Comparison of ENCODE assay signal across 8 cellular contexts in the genomic region with DNA sequence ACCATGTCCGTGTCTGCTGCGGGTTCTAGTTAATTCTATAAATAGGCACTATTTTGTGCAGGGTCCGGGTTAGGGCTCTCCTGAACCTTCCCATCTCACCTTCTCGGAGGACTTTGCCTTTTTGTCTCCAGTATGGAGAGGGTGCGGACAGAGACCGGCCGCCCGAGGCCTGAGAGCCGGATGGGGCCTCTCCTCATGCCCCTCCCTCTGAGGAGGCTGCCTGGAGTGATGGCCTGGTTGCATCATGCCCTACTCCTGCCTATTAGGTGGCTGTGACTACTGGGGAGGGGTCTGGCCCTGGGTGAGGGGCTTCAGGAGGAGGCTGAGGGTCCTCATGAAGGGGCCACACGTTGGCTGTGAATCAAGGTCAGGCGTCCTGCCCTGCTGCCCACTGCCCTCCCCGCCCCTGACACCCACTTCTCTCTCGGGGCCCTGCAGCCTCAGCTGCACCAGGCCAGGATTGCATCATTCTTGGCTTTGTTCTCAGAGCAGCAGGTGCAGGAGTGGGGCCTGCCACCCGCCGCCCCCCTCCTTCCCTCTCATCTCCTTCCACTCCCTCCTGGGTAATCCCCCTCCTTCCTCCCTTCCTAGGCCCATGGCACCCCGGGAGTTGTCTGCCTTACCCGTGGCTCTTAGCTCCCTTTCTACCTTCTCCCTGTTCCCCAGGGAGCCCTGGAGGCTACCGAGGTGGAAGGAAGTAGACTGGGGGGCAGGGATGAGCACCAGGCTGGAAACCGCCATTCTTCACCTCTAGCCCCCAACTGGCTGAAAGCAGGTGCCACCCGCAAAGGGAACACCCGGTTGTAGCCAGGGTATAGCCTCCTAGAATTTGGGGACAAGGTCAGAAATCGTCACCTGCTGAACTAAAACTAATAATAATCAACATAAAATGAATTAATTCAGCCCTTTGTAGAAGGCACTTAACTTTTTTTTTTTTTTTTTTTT. TPM values are rescaled to one million over a fixed set of nuclear protein-coding genes. Genes with fewer than 3 reads are reported as not detected.
DNase-seq lines count a peak whose midpoint lies in the region; ATAC-seq and TF ChIP-seq lines count a peak whose summit lies in the region.

No MANE protein-coding gene starts in this region.

- no peaks in the 10 kb centered on the region for H3K36me3 ChIP-seq in OCI-LY1 (ENCODE audit: insufficient read depth, low read length)
- H3K36me3 ChIP-seq in gastroesophageal sphincter = no peaks in the 10 kb centered on the region

- H3K4me1 Mint-ChIP-seq in chondrocyte (ENCODE audit: low read depth) (peaks cover 40% of the 10 kb centered on the region), nephron progenitor cell (peaks cover 36% of the 10 kb centered on the region)

- H3K9me3 ChIP-seq in OCI-LY1 (ENCODE audit: low read length) (no peaks in the 10 kb centered on the region), gastroesophageal sphincter (no peaks in the 10 kb centered on the region)

- no peaks in the 10 kb centered on the region for H3K79me2 ChIP-seq in OCI-LY1 (ENCODE audit: insufficient read depth, low read length)

- no peaks in the 10 kb centered on the region for H3F3A ChIP-seq in OCI-LY1 (ENCODE audit: insufficient read depth, low read length)

- TF ChIP-seq POLR2A in gastroesophageal sphincter (IDR thresholded peaks at IDR 0.05) = no peak

- 62 to 65% methylated on average over 4 to 5 of the region's 22 CpGs for WGBS in gastroesophageal sphincter (ENCODE audit: low coverage in 1 of 2), 2 donors

- H3K36me3 Mint-ChIP-seq in chondrocyte (ENCODE audit: low read depth) = no peaks in the 10 kb centered on the region
- H3K36me3 Mint-ChIP-seq in nephron progenitor cell (ENCODE audit: low read depth) = no peaks in the 10 kb centered on the region

- H3K27me3 Mint-ChIP-seq in chondrocyte (ENCODE audit: low read depth) (no peaks in the 10 kb centered on the region), nephron progenitor cell (ENCODE audit: low read depth, poor library complexity) (peaks cover 50% of the 10 kb centered on the region)

- no peaks in the 10 kb centered on the region for H4K20me1 ChIP-seq in OCI-LY1 (ENCODE audit: insufficient read depth, low read length)

- peak overlapping the region; percentile 47 for H3K4me2 ChIP-seq in OCI-LY1 (ENCODE audit: low read length)

- DNase-seq in GM03348 (ENCODE audit: low spot score) (peak; percentile 85), LHCN-M2 (ENCODE audit: low read depth) (peak; percentile 41), chondrocyte (ENCODE audit: low spot score) (no peak), nephron progenitor cell (no peak)

- H3K27me3 ChIP-seq in OCI-LY1 (ENCODE audit: insufficient read depth, low read length) (no peaks in the 10 kb centered on the region), gastroesophageal sphincter (peaks cover 32% of the 10 kb centered on the region)

- TF ChIP-seq EP300 in gastroesophageal sphincter (IDR thresholded peaks at IDR 0.05) = no peak

- no peak overlapping the region for H3K27ac ChIP-seq in OCI-LY1 (ENCODE audit: low read depth, low read length, poor library complexity, severe bottlenecking)
- H3K27ac ChIP-seq in gastroesophageal sphincter = no peak overlapping the region

- H3K4me1 ChIP-seq in OCI-LY1 (ENCODE audit: insufficient read depth, low read length, severe bottlenecking) = peaks cover 12% of the 10 kb centered on the region
- peaks cover 0 to 39% (median 27%) of the 10 kb centered on the region in 3 donors for H3K4me1 ChIP-seq in gastroesophageal sphincter

- no peak for TF ChIP-seq CTCF in OCI-LY1 (IDR thresholded peaks at IDR 0.05; ENCODE audit: low read length)
- TF ChIP-seq CTCF in chondrocyte (IDR thresholded peaks at IDR 0.05) = no peak
- no peak for TF ChIP-seq CTCF in nephron progenitor cell (IDR thresholded peaks at IDR 0.05)
- no peak for TF ChIP-seq CTCF in gastroesophageal sphincter (IDR thresholded peaks at IDR 0.05)

- no peaks in the 10 kb centered on the region for H3K9me2 ChIP-seq in OCI-LY1 (ENCODE audit: low read depth, low read length)

- H3K27ac Mint-ChIP-seq in chondrocyte (ENCODE audit: unreplicated experiment) (peak overlapping the region; percentile 98), nephron progenitor cell (no peak overlapping the region)

- peak overlapping the region; percentile 78 for H3K4me3 Mint-ChIP-seq in chondrocyte (ENCODE audit: unreplicated experiment)
- H3K4me3 Mint-ChIP-seq in nephron progenitor cell = peak overlapping the region; percentile 61

- no peak for ATAC-seq in GM18909 (IDR thresholded peaks at IDR 0.05; ENCODE audit: poor library complexity, unreplicated experiment)
- ATAC-seq in GM19397 (IDR thresholded peaks at IDR 0.05; ENCODE audit: unreplicated experiment) = no peak
- no peak for ATAC-seq in gastroesophageal sphincter

- H3K9me3 Mint-ChIP-seq in chondrocyte (ENCODE audit: low read depth) (no peaks in the 10 kb centered on the region), nephron progenitor cell (no peaks in the 10 kb centered on the region)

- H3K4me3 ChIP-seq in OCI-LY1 (ENCODE audit: low read depth, low read length, poor library complexity, severe bottlenecking) (peak overlapping the region; percentile 27), gastroesophageal sphincter (no peak overlapping the region)

- peak overlapping the region; percentile 30; the same call in 1 of the 2 replicates for H3K9ac ChIP-seq in OCI-LY1 (ENCODE audit: low read length)

- no peak overlapping the region for H2AFZ ChIP-seq in OCI-LY1 (ENCODE audit: low read length)

RNA-seq across cellular contexts. Expression of a gene that starts 12.7 kb away (rescaled TPM):
- 20.8 and 31.7 TPM in 2 replicates for total RNA-seq in LHCN-M2 (2014; rRNA removed)
- 56.8 TPM for polyA plus RNA-seq in LHCN-M2 (2012)
- total RNA-seq in chondrocyte = 109 to 165 TPM (median 157 TPM) in 3 replicates
- total RNA-seq in gastroesophageal sphincter = 100 to 1,000 TPM in 1 of 4 donors, 10 to 100 TPM in 3; 45.3 to 132 (median 82.8) TPM

Comparison
In these comparisons a context has a peak if more than half of its experiments do, and no peak if none do; other contexts are left out.
1. DNase-seq: peak in GM03348 (single experiment) and LHCN-M2 (single experiment); none in chondrocyte (single experiment) and nephron progenitor cell (single experiment).